14 cellular contexts compared by ENCODE assay signal in the genomic region with DNA sequence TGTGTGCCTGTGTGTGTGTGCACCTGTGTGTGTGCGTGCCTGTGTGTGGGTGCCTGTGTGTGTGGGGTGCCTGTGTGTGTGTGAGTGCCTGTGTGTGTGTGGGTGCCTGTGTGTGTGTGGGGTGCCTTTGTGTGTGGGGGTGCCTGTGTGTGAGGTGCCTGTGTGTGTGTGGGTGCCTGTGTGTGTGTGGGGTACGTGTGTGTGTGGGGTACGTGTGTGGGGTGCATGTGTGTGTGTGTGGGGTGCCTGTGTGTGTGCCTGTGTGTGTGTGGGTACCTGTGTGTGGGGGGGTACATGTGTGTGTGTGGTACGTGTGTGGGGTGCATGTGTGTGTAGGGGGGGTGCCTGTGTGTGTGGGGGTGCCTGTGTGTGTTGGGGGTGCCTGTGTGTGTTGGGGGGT.
"Had no signal": no experiment of that assay in that cellular context is flagged by ENCODE, and none has a peak within 500 bp of the region (broad histone marks: within the 10 kb centered on the region; RNA-seq: fewer than 3 reads in every experiment).

No MANE protein-coding gene starts in this region.

- H3K9me3 Mint-ChIP-seq: activated CD8-positive, alpha-beta T cell treated with anti-CD3 and anti-CD28 coated beads for 36 hours; activated T-cell treated with anti-CD3 and anti-CD28 coated beads, Interleukin-2, amount 50 U/mL, for 72 hours; neural progenitor cell had no signal

- DNase-seq: activated CD8-positive, alpha-beta memory T cell treated with anti-CD3 and anti-CD28 coated beads, Interleukin-2, amount 50 U/mL, for 4 hours; activated gamma-delta T cell treated with Interleukin-2 at 50 U/mL for 16 hours; activated T-cell treated with anti-CD3 and anti-CD28 coated beads, Interleukin-2, amount 50 U/mL, for 72 hours; cortex of kidney; effector memory CD4-positive, alpha-beta T cell; erythroblast; hippocampal formation; left ventricle myocardium superior; stimulated activated CD4-positive, alpha-beta T cell treated with anti-CD3 and anti-CD28 coated beads, Interleukin-15, amount 100 ng/mL, for 24 hours; stimulated activated CD4-positive, alpha-beta T cell treated with anti-CD3 and anti-CD28 coated beads, Interleukin-4, amount 100 ng/mL, for 4 hours; transverse colon had no signal

- H3K4me3 Mint-ChIP-seq: activated CD8-positive, alpha-beta T cell treated with anti-CD3 and anti-CD28 coated beads for 36 hours had no signal

- H3K36me3 ChIP-seq: neural progenitor cell, transverse colon had no signal

- ATAC-seq: left ventricle myocardium superior had no signal

- H2AFZ ChIP-seq: neural progenitor cell, parathyroid adenoma had no signal

- H3K27ac ChIP-seq: neural progenitor cell, parathyroid adenoma, transverse colon had no signal

- H3K9me3 ChIP-seq: transverse colon had no signal

- H3K4me3 ChIP-seq: neural progenitor cell, transverse colon had no signal

- H3K27ac Mint-ChIP-seq: activated CD8-positive, alpha-beta T cell treated with anti-CD3 and anti-CD28 coated beads for 36 hours; activated T-cell treated with anti-CD3 and anti-CD28 coated beads, Interleukin-2, amount 50 U/mL, for 72 hours; neural progenitor cell had no signal

- H3K27me3 ChIP-seq: transverse colon had no signal

- H3K9ac ChIP-seq: neural progenitor cell, parathyroid adenoma had no signal
